In the genomic region with DNA sequence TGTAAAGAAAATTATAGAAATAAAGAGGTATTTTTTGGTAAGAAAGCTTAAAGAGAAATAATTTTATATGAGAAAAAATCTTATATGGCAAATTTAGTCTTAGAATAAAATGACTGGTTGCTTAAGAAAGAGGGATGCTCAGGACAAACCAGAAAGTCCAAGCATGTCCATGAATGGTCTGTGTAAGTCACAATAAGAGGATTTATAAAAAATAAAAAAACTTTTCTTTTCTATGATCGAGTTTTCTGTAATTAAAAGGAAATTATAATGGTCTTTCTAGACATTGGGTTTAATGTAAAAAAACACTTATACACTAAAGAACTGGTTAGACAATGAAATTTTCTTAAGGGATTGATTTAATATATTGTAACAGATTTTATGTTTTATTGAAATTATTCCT, we compare ENCODE assay signal across 16 cellular contexts.
"Had no signal": no experiment of that assay in that cellular context is flagged by ENCODE, and none has a peak within 500 bp of the region (broad histone marks: within the 10 kb centered on the region; RNA-seq: fewer than 3 reads in every experiment).

No MANE protein-coding gene starts in this region.

- DNase-seq: effector memory CD4-positive, alpha-beta T cell; foreskin fibroblast; kidney glomerular epithelial cell; naive thymus-derived CD4-positive, alpha-beta T cell; nephron progenitor cell; psoas muscle; retina; stimulated activated naive CD4-positive, alpha-beta T cell; stomach; substantia nigra; transverse colon had no signal

- H3K27ac ChIP-seq: epithelial cell of prostate, esophagus muscularis mucosa, hepatocyte, psoas muscle, stomach, thoracic aorta, transverse colon had no signal

- H3K27me3 ChIP-seq: hepatocyte, transverse colon had no signal

- H3K4me3 ChIP-seq: esophagus muscularis mucosa, hepatocyte, psoas muscle, stomach, thoracic aorta, transverse colon had no signal

- H3K9me3 ChIP-seq: thoracic aorta, transverse colon had no signal

- ATAC-seq: naive thymus-derived CD4-positive, alpha-beta T cell; psoas muscle; sciatic nerve had no signal

- H3K4me1 ChIP-seq: esophagus muscularis mucosa, psoas muscle, stomach, transverse colon had no signal

- H3K4me2 ChIP-seq: hepatocyte had no signal

- H3K36me3 ChIP-seq: esophagus muscularis mucosa, stomach, thoracic aorta, transverse colon had no signal
